In genomic region chr11:65067446-65067845, GRCh38 we compare ENCODE assay signal across 21 cellular contexts.
"Had no signal": no experiment of that assay in that cellular context is flagged by ENCODE, and none has a peak within 500 bp of the region (broad histone marks: within the 10 kb centered on the region; RNA-seq: fewer than 3 reads in every experiment).

No MANE protein-coding gene starts in this region.

- DNase-seq: activated CD4-positive, alpha-beta T cell treated with anti-CD3 and anti-CD28 coated beads, Interleukin-2, amount 50 U/mL, for 48 hours; activated naive CD4-positive, alpha-beta T cell treated with anti-CD3 and anti-CD28 coated beads, Interleukin-2, amount 50 U/mL, for 16 hours; activated T-cell treated with anti-CD3 and anti-CD28 coated beads, Interleukin-2, amount 50 U/mL, for 1 hour; adrenal gland; heart right ventricle; left ventricle myocardium inferior; mesenchymal stem cell; natural killer cell; nucleus accumbens; stimulated activated CD4-positive, alpha-beta T cell treated with anti-CD3 and anti-CD28 coated beads, Interleukin-15, amount 100 ng/mL, for 24 hours; stimulated activated CD4-positive, alpha-beta T cell treated with anti-CD3 and anti-CD28 coated beads, Interleukin-4, amount 100 ng/mL, for 1 hour; stimulated activated naive CD8-positive, alpha-beta T cell treated with anti-CD3 and anti-CD28 coated beads, Interleukin-15, Interleukin-2, amounts not matched to agents 100 U/mL and 50 U/mL, for 24 hours; T-helper 1 cell; T1000; trophoblast cell had no signal

- H3K9me3 Mint-ChIP-seq: natural killer cell had no signal

- H3K4me3 Mint-ChIP-seq: natural killer cell had no signal

- ATAC-seq: gastroesophageal sphincter; natural killer cell; stimulated activated naive CD8-positive, alpha-beta T cell treated with anti-CD3 and anti-CD28 coated beads, Interleukin-15, Interleukin-2, amounts not matched to agents 100 U/mL and 50 U/mL, for 24 hours had no signal

- FAIRE-seq: endometrium, islet of Langerhans had no signal

- H3K4me1 ChIP-seq: adrenal gland, gastroesophageal sphincter, heart right ventricle, left ventricle myocardium inferior, right atrium auricular region, suprapubic skin had no signal

- H3K4me1 Mint-ChIP-seq: natural killer cell had no signal

- H3K27ac ChIP-seq: adrenal gland, gastroesophageal sphincter, heart right ventricle, left ventricle myocardium inferior, right atrium auricular region, skin epidermis, suprapubic skin had no signal

- H3K9me3 ChIP-seq: adrenal gland, gastroesophageal sphincter, heart right ventricle, left ventricle myocardium inferior, right atrium auricular region, suprapubic skin had no signal

- H3K27me3 ChIP-seq: adrenal gland, gastroesophageal sphincter, right atrium auricular region, suprapubic skin had no signal

- H3K36me3 Mint-ChIP-seq: natural killer cell had no signal

- H3K27ac Mint-ChIP-seq: natural killer cell had no signal

- H3K4me3 ChIP-seq: adrenal gland, gastroesophageal sphincter, heart right ventricle, left ventricle myocardium inferior, right atrium auricular region, skin epidermis, suprapubic skin had no signal

- H3K36me3 ChIP-seq: adrenal gland, gastroesophageal sphincter, heart right ventricle, left ventricle myocardium inferior, right atrium auricular region, suprapubic skin had no signal
